Comparison of ENCODE assay signal across 8 cellular contexts in the genomic region with DNA sequence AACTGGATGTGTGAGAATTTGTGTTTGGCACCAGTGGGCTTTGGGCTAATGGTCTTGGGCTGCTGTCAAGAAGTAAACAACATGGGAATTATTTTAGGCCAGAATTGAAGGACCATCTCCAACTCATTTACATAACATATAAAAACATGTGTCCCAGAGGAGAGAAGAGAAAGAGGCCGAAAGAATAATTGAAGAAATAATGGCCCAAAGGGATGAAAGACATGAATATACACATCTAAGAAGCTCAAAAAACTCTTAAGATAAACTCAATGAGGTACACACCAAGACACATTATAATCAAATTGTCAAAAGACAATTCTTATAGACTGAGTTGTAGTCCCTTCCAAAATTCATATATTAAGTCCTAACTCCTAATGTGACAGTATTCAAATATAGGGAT.
"Had no signal": no experiment of that assay in that cellular context is flagged by ENCODE, and none has a peak within 500 bp of the region (broad histone marks: within the 10 kb centered on the region; RNA-seq: fewer than 3 reads in every experiment).

No MANE protein-coding gene starts in this region.

- H3K4me1 ChIP-seq: HAP-1 had no signal

- H3K9me3 ChIP-seq: HAP-1 had no signal

- H3K36me3 ChIP-seq: HAP-1 had no signal

- H3K27ac ChIP-seq: GM23248 had no signal

- DNase-seq: GM23248, GOT3, H7, H9, HCEC 1CT, HFFc6 had no signal

- H3K4me3 ChIP-seq: GM23248, GM23338, HAP-1 had no signal
